9 cellular contexts compared by ENCODE assay signal in genomic region chr3:141266797-141267555, GRCh38. TPM values are rescaled to one million over a fixed set of nuclear protein-coding genes. Genes with fewer than 3 reads are reported as not detected.
DNase-seq lines count a peak whose midpoint lies in the region; FAIRE-seq and TF ChIP-seq lines count a peak whose summit lies in the region.
"Had no signal": no experiment of that assay in that cellular context is flagged by ENCODE, and none has a peak within 500 bp of the region (broad histone marks: within the 10 kb centered on the region; RNA-seq: fewer than 3 reads in every experiment).

No MANE protein-coding gene starts in this region.

- WGBS in stomach, 5 donors = 59 to 64% (median 64%) methylated on average over 13 of the region's 13 CpGs

- H3K4me2 ChIP-seq in OCI-LY1 (ENCODE audit: low read length) = peak overlapping the region; percentile 59

- 0 out of 2 replicates have a peak, but pooled peaks cover 4% of the 10 kb centered on the region for H3K27me3 ChIP-seq in OCI-LY1 (ENCODE audit: insufficient read depth, low read length)
- H3K27me3 ChIP-seq in bronchial epithelial cell (ENCODE audit: control insufficient read depth, insufficient read depth, low read length) = no peaks in the 10 kb centered on the region
- no peaks in the 10 kb centered on the region for H3K27me3 ChIP-seq in vagina
- H3K27me3 ChIP-seq in stomach = no peaks in the 10 kb centered on the region

- no peak overlapping the region for H3K27ac ChIP-seq in OCI-LY1 (ENCODE audit: low read depth, low read length, poor library complexity, severe bottlenecking)
- no peak overlapping the region for H3K27ac ChIP-seq in vagina
- H3K27ac ChIP-seq in stomach = peak overlapping the region in 2 of 5 donors; percentile 8 to 44
- H3K27ac ChIP-seq: HL-60 had no signal

- H4K20me1 ChIP-seq in OCI-LY1 (ENCODE audit: insufficient read depth, low read length) = no peaks in the 10 kb centered on the region

- H3K4me1 ChIP-seq in OCI-LY1 (ENCODE audit: insufficient read depth, low read length, severe bottlenecking) (peaks cover 11% of the 10 kb centered on the region), vagina (no peaks in the 10 kb centered on the region), stomach (peaks cover 0 to 4% (median 0%) of the 10 kb centered on the region in 4 donors)

- peak; percentile 62 for FAIRE-seq in bronchial epithelial cell (lab: Jason Lieb, UNC)

- intact Hi-C loops in vagina (cut with DNase I) (no loop called here), stomach (cut with DNase I; ENCODE audit: low total_unique reads) (no loop called here)

- no peak overlapping the region; the same call in 1 of the 2 replicates for H3K9ac ChIP-seq in OCI-LY1 (ENCODE audit: low read length)

- H3K36me3 ChIP-seq in OCI-LY1 (ENCODE audit: insufficient read depth, low read length) = no peaks in the 10 kb centered on the region
- no peaks in the 10 kb centered on the region for H3K36me3 ChIP-seq in bronchial epithelial cell (ENCODE audit: control insufficient read depth, insufficient read depth, low read length)
- H3K36me3 ChIP-seq in vagina = no peaks in the 10 kb centered on the region
- H3K36me3 ChIP-seq in stomach = peaks cover 0 to 17% (median 2%) of the 10 kb centered on the region in 4 donors

- no peak overlapping the region; the same call in 1 of the 2 replicates for H2AFZ ChIP-seq in OCI-LY1 (ENCODE audit: low read length)

- no peaks in the 10 kb centered on the region for H3K9me2 ChIP-seq in OCI-LY1 (ENCODE audit: low read depth, low read length)

- H3K79me2 ChIP-seq in OCI-LY1 (ENCODE audit: insufficient read depth, low read length) = no peaks in the 10 kb centered on the region

- TF ChIP-seq CTCF in OCI-LY1 (IDR thresholded peaks at IDR 0.05; ENCODE audit: low read length) (no peak), bronchial epithelial cell (IDR thresholded peaks at IDR 0.05; ENCODE audit: insufficient read depth, low read length, severe bottlenecking) (no peak), vagina (IDR thresholded peaks at IDR 0.05) (no peak), stomach (IDR thresholded peaks at IDR 0.05) (no peak)

- peak; percentile 46 for DNase-seq in stimulated activated CD4-positive, alpha-beta T cell treated with anti-CD3 and anti-CD28 coated beads, Interleukin-15, amount 100 ng/mL, for 24 hours
- DNase-seq in stimulated activated CD4-positive, alpha-beta T cell treated with anti-CD3 and anti-CD28 coated beads, Interleukin-4, amount 100 ng/mL, for 24 hours = no peak
- DNase-seq in bronchial epithelial cell (ENCODE audit: low read depth) (no peak), vagina (ENCODE audit: extremely low spot score in 2 of 2) (no peak), NOMO-1 treated with dmso at 0.1 percent for 144 hours (lab: John Stamatoyannopoulos, UW; ENCODE audit: unreplicated experiment) (no peak), stomach (no peak), iPS-NIHi7 (ENCODE audit: extremely low spot score) (no peak)

- H3F3A ChIP-seq in OCI-LY1 (ENCODE audit: insufficient read depth, low read length) = no peaks in the 10 kb centered on the region

- TF ChIP-seq POLR2A in vagina (IDR thresholded peaks at IDR 0.05) (no peak), stomach (IDR thresholded peaks at IDR 0.05) (no peak)

- H3K4me3 ChIP-seq in OCI-LY1 (ENCODE audit: low read depth, low read length, poor library complexity, severe bottlenecking) (peak overlapping the region; percentile 40), bronchial epithelial cell (ENCODE audit: low read depth, low read length) (no peak overlapping the region), vagina (peak overlapping the region; percentile 16 to 21), stomach (peak overlapping the region in 2 of 4 donors; percentile 2 to 13)

- no peaks in the 10 kb centered on the region for H3K9me3 ChIP-seq in OCI-LY1 (ENCODE audit: low read length)
- H3K9me3 ChIP-seq in vagina = no peaks in the 10 kb centered on the region
- H3K9me3 ChIP-seq in stomach = no peaks in the 10 kb centered on the region

- TF ChIP-seq EP300 in stomach (IDR thresholded peaks at IDR 0.05) = no peak

RNA-seq across cellular contexts. Expression of gene PXYLP1, which starts 35.4 kb away (rescaled TPM):
- total RNA-seq in bronchial epithelial cell (8.6 and 9.0 TPM in 2 replicates), vagina (16.7 TPM), stomach (10 to 100 TPM in 2 of 5 donors, 1 to 10 TPM in 2, under 1 TPM in 1; 0.58 to 24.8 (median 5.3) TPM)
- polyA plus RNA-seq in stomach = 1 to 10 TPM; 1.7 to 3.1 (median 2.6) TPM
